14 cellular contexts compared by ENCODE assay signal in the genomic region with DNA sequence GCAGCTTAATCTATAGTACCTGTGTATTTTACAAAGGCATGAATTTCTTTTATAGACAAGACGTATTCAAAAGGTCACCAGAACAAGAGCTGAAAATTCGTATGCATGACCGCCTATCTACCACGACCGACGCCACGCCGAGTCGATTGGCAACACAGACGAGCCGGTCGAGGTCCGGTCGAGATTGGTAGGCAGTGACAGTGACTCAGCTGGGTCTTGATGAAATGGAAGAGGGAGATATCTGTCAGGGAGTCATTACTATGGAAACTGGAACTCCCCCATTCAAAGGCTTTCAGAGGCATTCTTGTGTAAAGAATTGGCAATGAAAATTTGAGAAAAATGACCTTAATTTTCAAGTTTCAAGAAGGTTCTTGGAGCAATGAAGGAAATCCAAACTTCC. TPM values are rescaled to one million over a fixed set of nuclear protein-coding genes. Genes with fewer than 3 reads are reported as not detected.
A peak's percentile ranks its signal among the peaks of the same experiment; 100 is the strongest.
DNase-seq lines count a peak whose midpoint lies in the region; ATAC-seq and TF ChIP-seq lines count a peak whose summit lies in the region.
"Had no signal": no experiment of that assay in that cellular context is flagged by ENCODE, and none has a peak within 500 bp of the region (broad histone marks: within the 10 kb centered on the region; RNA-seq: fewer than 3 reads in every experiment).

No MANE protein-coding gene starts in this region.

- no peaks in the 10 kb centered on the region for H3K9me2 ChIP-seq in HCT116 (ENCODE audit: insufficient read depth)

- BruUV-seq in HCT116 (replicated peaks; lab: Mats Ljungman, UMichigan) = no TSS peak

- peak overlapping the region; percentile 49 to 97 (median 80) for H3K4me3 Mint-ChIP-seq in CD4-positive, CD25-positive, alpha-beta regulatory T cell
- H3K4me3 Mint-ChIP-seq in activated naive CD8-positive, alpha-beta T cell treated with anti-CD3 and anti-CD28 coated beads for 36 hours = peak overlapping the region; percentile 58
- peak overlapping the region; percentile 20 to 72 (median 60) for H3K4me3 Mint-ChIP-seq in naive thymus-derived CD8-positive, alpha-beta T cell

- peak overlapping the region; percentile 4 for H3K4me3 ChIP-seq in CD4-positive, CD25-positive, alpha-beta regulatory T cell (ENCODE audit: low read depth, low read length)
- H3K4me3 ChIP-seq in HCT116 (replicated peaks in 1 of 2; ENCODE audit: low read depth in 1 of 2, low read length in 2 of 2) = no peak overlapping the region
- H3K4me3 ChIP-seq: cardiac muscle cell had no signal

- CTCF ChIA-PET in HCT116 (lab: Charles Lee) = no interaction called here

- no peaks in the 10 kb centered on the region for H3K27me3 ChIP-seq in CD4-positive, CD25-positive, alpha-beta regulatory T cell (ENCODE audit: control insufficient read depth, insufficient read depth, low read length)
- no peaks in the 10 kb centered on the region for H3K27me3 ChIP-seq in HCT116 (ENCODE audit: insufficient read depth, low read length)
- H3K27me3 ChIP-seq: cardiac muscle cell had no signal

- no peak for TF ChIP-seq CTCF in HCT116 (IDR thresholded peaks at IDR 0.05 in 2 of 3, conservative IDR thresholded peaks at IDR 0.05 in 1 of 3; ENCODE audit: borderline replicate concordance in 1 of 3, insufficient read depth in 1 of 3, low read depth in 2 of 3, low read length in 2 of 3)

- no peak overlapping the region for H3K27ac Mint-ChIP-seq in CD4-positive, CD25-positive, alpha-beta regulatory T cell
- H3K27ac Mint-ChIP-seq in activated naive CD8-positive, alpha-beta T cell treated with anti-CD3 and anti-CD28 coated beads for 36 hours = peak overlapping the region; percentile 38
- peak overlapping the region in 6 of 10 donors; percentile 56 to 90 (median 60) for H3K27ac Mint-ChIP-seq in naive thymus-derived CD8-positive, alpha-beta T cell

- peaks cover 7% of the 10 kb centered on the region for H3K36me3 Mint-ChIP-seq in CD4-positive, CD25-positive, alpha-beta regulatory T cell
- H3K36me3 Mint-ChIP-seq in activated naive CD8-positive, alpha-beta T cell treated with anti-CD3 and anti-CD28 coated beads for 36 hours = peaks cover 47% of the 10 kb centered on the region
- H3K36me3 Mint-ChIP-seq in naive thymus-derived CD8-positive, alpha-beta T cell = peaks cover 0 to 55% (median 2%) of the 10 kb centered on the region in 3 donors

- ATAC-seq in CD4-positive, CD25-positive, alpha-beta regulatory T cell (ENCODE audit: low read depth in 2 of 2) = no peak
- ATAC-seq in HCT116 (no peak), GM19395 (IDR thresholded peaks at IDR 0.05; ENCODE audit: unreplicated experiment) (no peak), left lobe of liver (no peak)
- ATAC-seq in naive thymus-derived CD8-positive, alpha-beta T cell = no peak
- ATAC-seq: Right ventricle myocardium inferior had no signal

- TF ChIP-seq POLR2A in HCT116 (IDR thresholded peaks at IDR 0.05; ENCODE audit: borderline replicate concordance, extremely low read depth, insufficient read depth, insufficient read length) = no peak

- H3K4me1 ChIP-seq in CD4-positive, CD25-positive, alpha-beta regulatory T cell (ENCODE audit: control insufficient read depth, insufficient read depth, low read length, poor library complexity, severe bottlenecking) = peaks cover 34% of the 10 kb centered on the region
- H3K4me1 ChIP-seq in HCT116 (ENCODE audit: control insufficient read depth in 1 of 2, insufficient read depth in 2 of 2, low read length in 2 of 2) = peaks cover 13 to 27% of the 10 kb centered on the region in 2 experiments; a peak in 3 of 4 replicates

- peaks cover 36% of the 10 kb centered on the region for H3K36me3 ChIP-seq in CD4-positive, CD25-positive, alpha-beta regulatory T cell (ENCODE audit: control insufficient read depth, insufficient read depth, low read length)
- H3K36me3 ChIP-seq in HCT116 (ENCODE audit: control insufficient read depth in 1 of 2, insufficient read depth in 2 of 2, low read length in 2 of 2) = peaks cover 34 to 56% of the 10 kb centered on the region in 2 experiments

- peaks cover 15% of the 10 kb centered on the region; the same call in 1 of the 2 replicates for H4K20me1 ChIP-seq in HCT116 (ENCODE audit: insufficient read depth)

- DNase-seq in CD4-positive, CD25-positive, alpha-beta regulatory T cell = no peak
- no peak for DNase-seq in HCT116 (ENCODE audit: low read depth, low spot score)
- DNase-seq in activated naive CD8-positive, alpha-beta T cell treated with anti-CD3 and anti-CD28 coated beads for 36 hours = no peak
- DNase-seq in naive thymus-derived CD8-positive, alpha-beta T cell = no peak
- no peak for DNase-seq in activated CD4-positive, CD25-positive, alpha-beta regulatory T cell treated with anti-CD3 and anti-CD28 coated beads, Interleukin-2, amount 50 U/mL, for 72 hours
- no peak for DNase-seq in left lobe of liver (ENCODE audit: low spot score)
- DNase-seq in SHP77 (lab: John Stamatoyannopoulos, UW) = no peak
- DNase-seq: activated CD4-positive, alpha-beta memory T cell treated with anti-CD3 and anti-CD28 coated beads, Interleukin-2, amount 10 ng/mL, durations not matched to agents 7 days and 5 days; KG1; NCI-H2227 treated with DMSO at 0.1 percent for 48 hours; retina had no signal

- no peak overlapping the region for H3K27ac ChIP-seq in CD4-positive, CD25-positive, alpha-beta regulatory T cell (ENCODE audit: insufficient read depth, low read length, poor library complexity, severe bottlenecking)
- H3K27ac ChIP-seq in HCT116 (ENCODE audit: low read depth, low read length) = no peak overlapping the region
- H3K27ac ChIP-seq: cardiac muscle cell had no signal

- intact Hi-C loops in HCT116 (cut with micrococcal nuclease) = no loop called here

- POLR2A ChIA-PET in HCT116 (lab: Charles Lee) = interaction anchor here (0.5 kb wide), 1 partner anchor 674 kb away, joined by 3 read pairs; no protein-coding TSS in a partner anchor
- POLR2A ChIA-PET in naive thymus-derived CD8-positive, alpha-beta T cell (lab: Charles Lee) = no interaction called here

- peak overlapping the region; percentile 82; the same call in 1 of the 2 replicates for H3K4me2 ChIP-seq in HCT116 (ENCODE audit: low read length)

- H2AFZ ChIP-seq in HCT116 (ENCODE audit: low read depth, low read length, poor library complexity, severe bottlenecking) = no peak overlapping the region

- peaks cover 23 to 58% (median 51%) of the 10 kb centered on the region in 4 donors for H3K4me1 Mint-ChIP-seq in CD4-positive, CD25-positive, alpha-beta regulatory T cell
- H3K4me1 Mint-ChIP-seq in activated naive CD8-positive, alpha-beta T cell treated with anti-CD3 and anti-CD28 coated beads for 36 hours = peaks cover 38% of the 10 kb centered on the region
- peaks cover 27 to 54% (median 48%) of the 10 kb centered on the region in 4 donors for H3K4me1 Mint-ChIP-seq in naive thymus-derived CD8-positive, alpha-beta T cell

- H3K9ac ChIP-seq in HCT116 (ENCODE audit: low read length) = no peak overlapping the region

- no peak for TF ChIP-seq RAD21 in HCT116 (IDR thresholded peaks at IDR 0.05; ENCODE audit: low read depth)

- H3K79me2 ChIP-seq in HCT116 (ENCODE audit: insufficient read depth, low read length) = peaks cover 90% of the 10 kb centered on the region

- no peaks in the 10 kb centered on the region for H3K9me3 ChIP-seq in CD4-positive, CD25-positive, alpha-beta regulatory T cell (ENCODE audit: control insufficient read depth in 2 of 2, low read length in 2 of 2)
- no peaks in the 10 kb centered on the region for H3K9me3 ChIP-seq in HCT116 (ENCODE audit: control insufficient read depth in 1 of 2, insufficient read depth in 1 of 2, low read depth in 1 of 2, low read length in 2 of 2)

- H3K27me3 Mint-ChIP-seq in CD4-positive, CD25-positive, alpha-beta regulatory T cell = no peaks in the 10 kb centered on the region
- no peaks in the 10 kb centered on the region for H3K27me3 Mint-ChIP-seq in activated naive CD8-positive, alpha-beta T cell treated with anti-CD3 and anti-CD28 coated beads for 36 hours
- H3K27me3 Mint-ChIP-seq in naive thymus-derived CD8-positive, alpha-beta T cell = no peaks in the 10 kb centered on the region
- H3K27me3 Mint-ChIP-seq: activated CD4-positive, alpha-beta memory T cell treated with anti-CD3 and anti-CD28 coated beads, Interleukin-2, amount 10 ng/mL, durations not matched to agents 7 days and 5 days had no signal

- RAD21 ChIA-PET in HCT116 (lab: Charles Lee; ENCODE audit: low non-redundant PET in 1 of 2, low total read pairs in 2 of 2, uncharacterized antibody in 2 of 2, unreplicated experiment in 2 of 2) = no interaction called here

- no peaks in the 10 kb centered on the region for H3K9me3 Mint-ChIP-seq in CD4-positive, CD25-positive, alpha-beta regulatory T cell
- H3K9me3 Mint-ChIP-seq in activated naive CD8-positive, alpha-beta T cell treated with anti-CD3 and anti-CD28 coated beads for 36 hours = no peaks in the 10 kb centered on the region
- no peaks in the 10 kb centered on the region for H3K9me3 Mint-ChIP-seq in naive thymus-derived CD8-positive, alpha-beta T cell
- H3K9me3 Mint-ChIP-seq: activated CD4-positive, alpha-beta memory T cell treated with anti-CD3 and anti-CD28 coated beads, Interleukin-2, amount 10 ng/mL, durations not matched to agents 7 days and 5 days had no signal

RNA-seq across cellular contexts. Expression of gene ATP5MK, which starts 2.1 kb away (rescaled TPM):
- total RNA-seq in CD4-positive, CD25-positive, alpha-beta regulatory T cell = 152 TPM
- 100 to 1,000 TPM; 461 to 608 (median 526) TPM for polyA plus RNA-seq in CD4-positive, CD25-positive, alpha-beta regulatory T cell
- total RNA-seq in HCT116 (2021; ENCODE audit: unreplicated experiment) (556 TPM), left lobe of liver (154 TPM)
- 212 and 372 TPM in 2 replicates for polyA plus RNA-seq in HCT116 (2012)
- 100 to 1,000 TPM; 451 to 452 TPM for total RNA-seq in activated naive CD8-positive, alpha-beta T cell treated with anti-CD3 and anti-CD28 coated beads for 36 hours
- total RNA-seq in naive thymus-derived CD8-positive, alpha-beta T cell = 100 to 1,000 TPM; 140 to 146 TPM
- polyA plus RNA-seq in naive thymus-derived CD8-positive, alpha-beta T cell = 100 to 1,000 TPM; 385 to 601 (median 461) TPM

RNA-seq across cellular contexts. Expression of gene PDCD11, which starts 2.2 kb away (rescaled TPM):
- 26.9 TPM for total RNA-seq in CD4-positive, CD25-positive, alpha-beta regulatory T cell
- 1 to 10 TPM; 7.1 to 10.0 (median 8.5) TPM for polyA plus RNA-seq in CD4-positive, CD25-positive, alpha-beta regulatory T cell
- total RNA-seq in HCT116 (2021; ENCODE audit: unreplicated experiment) (106 TPM), left lobe of liver (9.0 TPM)
- polyA plus RNA-seq in HCT116 (2012) = 74.1 and 75.4 TPM in 2 replicates
- 10 to 100 TPM; 89.5 to 94.7 TPM for total RNA-seq in activated naive CD8-positive, alpha-beta T cell treated with anti-CD3 and anti-CD28 coated beads for 36 hours
- 10 to 100 TPM; 40.3 to 44.2 TPM for total RNA-seq in naive thymus-derived CD8-positive, alpha-beta T cell
- 10 to 100 TPM in 1 of 3 donors, 1 to 10 TPM in 2; 8.6 to 14.9 (median 9.9) TPM for polyA plus RNA-seq in naive thymus-derived CD8-positive, alpha-beta T cell

RNA-seq across cellular contexts. Expression of gene TAF5, which starts 26.4 kb away (rescaled TPM):
- 9.4 TPM for total RNA-seq in CD4-positive, CD25-positive, alpha-beta regulatory T cell
- 1 to 10 TPM; 3.2 to 4.0 (median 3.7) TPM for polyA plus RNA-seq in CD4-positive, CD25-positive, alpha-beta regulatory T cell
- total RNA-seq in HCT116 (2021; ENCODE audit: unreplicated experiment) = 9.2 TPM
- polyA plus RNA-seq in HCT116 (2012) = 2.6 and 3.8 TPM in 2 replicates
- total RNA-seq in activated naive CD8-positive, alpha-beta T cell treated with anti-CD3 and anti-CD28 coated beads for 36 hours = 10 to 100 TPM; 11.1 to 11.6 TPM
- 1 to 10 TPM; 6.2 to 6.6 TPM for total RNA-seq in naive thymus-derived CD8-positive, alpha-beta T cell
- polyA plus RNA-seq in naive thymus-derived CD8-positive, alpha-beta T cell = 1 to 10 TPM; 1.3 to 3.7 (median 2.6) TPM
- 2.1 TPM for total RNA-seq in left lobe of liver

RNA-seq across cellular contexts. Expression of gene PCGF6, which starts 43.2 kb away (rescaled TPM):
- 6.7 TPM for total RNA-seq in CD4-positive, CD25-positive, alpha-beta regulatory T cell
- 10 to 100 TPM in 1 of 4 donors, 1 to 10 TPM in 3; 6.0 to 10.4 (median 9.1) TPM for polyA plus RNA-seq in CD4-positive, CD25-positive, alpha-beta regulatory T cell
- 24.7 TPM for total RNA-seq in HCT116 (2021; ENCODE audit: unreplicated experiment)
- polyA plus RNA-seq in HCT116 (2012) = 8.4 and 12.5 TPM in 2 replicates
- 10 to 100 TPM; 18.6 to 19.9 TPM for total RNA-seq in activated naive CD8-positive, alpha-beta T cell treated with anti-CD3 and anti-CD28 coated beads for 36 hours
- total RNA-seq in naive thymus-derived CD8-positive, alpha-beta T cell = 1 to 10 TPM; 7.9 to 8.1 TPM
- 1 to 10 TPM; 4.4 to 7.2 (median 5.3) TPM for polyA plus RNA-seq in naive thymus-derived CD8-positive, alpha-beta T cell
- total RNA-seq in left lobe of liver = 7.6 TPM

RNA-seq across cellular contexts. Expression of gene CALHM2, which starts 58.0 kb away (rescaled TPM):
- total RNA-seq in CD4-positive, CD25-positive, alpha-beta regulatory T cell = 26.1 TPM
- polyA plus RNA-seq in CD4-positive, CD25-positive, alpha-beta regulatory T cell = 10 to 100 TPM; 33.5 to 72.4 (median 50.0) TPM
- 46.1 TPM for total RNA-seq in HCT116 (2021; ENCODE audit: unreplicated experiment)
- 52.2 and 53.5 TPM in 2 replicates for polyA plus RNA-seq in HCT116 (2012)
- total RNA-seq in activated naive CD8-positive, alpha-beta T cell treated with anti-CD3 and anti-CD28 coated beads for 36 hours = 1 to 10 TPM; 4.5 to 4.8 TPM
- 10 to 100 TPM; 18.6 to 22.4 TPM for total RNA-seq in naive thymus-derived CD8-positive, alpha-beta T cell
- 10 to 100 TPM in 1 of 3 donors, 1 to 10 TPM in 2; 3.0 to 16.8 (median 5.8) TPM for polyA plus RNA-seq in naive thymus-derived CD8-positive, alpha-beta T cell
- total RNA-seq in left lobe of liver = 3.6 TPM

Comparison
In these comparisons a context has a peak if more than half of its experiments do, and no peak if none do; other contexts are left out.
1. H3K27ac Mint-ChIP-seq: peak in activated naive CD8-positive, alpha-beta T cell treated with anti-CD3 and anti-CD28 coated beads for 36 hours (single experiment) and naive thymus-derived CD8-positive, alpha-beta T cell (6 of 10); none in CD4-positive, CD25-positive, alpha-beta regulatory T cell (0 of 3).
2. Peak in every context shown above with its lines, with median percentiles within 50 percentile points of each other: H3K4me3 Mint-ChIP-seq.